14 cellular contexts compared by ENCODE assay signal in the genomic region with DNA sequence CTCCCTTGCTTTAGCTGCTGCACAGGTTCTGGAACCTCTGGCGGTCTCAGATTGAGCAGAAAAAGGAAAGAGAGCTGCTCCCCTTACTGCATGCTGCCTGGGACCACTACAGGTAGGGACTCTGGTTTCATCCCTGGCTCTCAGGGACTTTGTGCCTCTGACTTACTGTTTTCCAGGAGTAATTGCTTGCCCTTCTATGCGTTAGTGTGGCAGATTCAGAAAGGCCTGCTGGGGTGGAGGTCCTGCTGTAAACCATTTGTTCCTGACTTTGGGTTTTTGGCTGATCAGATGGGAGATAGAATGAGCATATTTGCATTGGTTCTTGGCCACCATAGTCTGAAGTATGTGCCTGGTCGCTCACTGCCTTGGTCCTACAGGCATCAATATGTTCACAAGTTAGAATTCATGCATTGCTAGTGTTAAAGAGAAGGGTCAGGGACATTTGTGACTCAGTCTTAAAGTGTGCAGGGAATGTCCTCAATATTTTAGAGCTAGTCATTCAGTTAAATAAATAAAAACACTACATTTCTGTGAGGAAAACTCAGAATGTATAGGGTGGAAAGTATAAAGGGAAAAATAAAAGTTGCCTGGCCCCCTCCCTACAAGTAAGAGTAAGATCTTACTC.
A peak's percentile ranks its signal among the peaks of the same experiment; 100 is the strongest.
DNase-seq lines count a peak whose midpoint lies in the region; ATAC-seq lines count a peak whose summit lies in the region.
"Had no signal": no experiment of that assay in that cellular context is flagged by ENCODE, and none has a peak within 500 bp of the region (broad histone marks: within the 10 kb centered on the region; RNA-seq: fewer than 3 reads in every experiment).

No MANE protein-coding gene starts in this region.

- peaks cover 61% of the 10 kb centered on the region for H3K36me3 Mint-ChIP-seq in central memory CD8-positive, alpha-beta T cell (ENCODE audit: insufficient read depth)
- peaks cover 0 to 94% (median 28%) of the 10 kb centered on the region in 3 donors for H3K36me3 Mint-ChIP-seq in naive thymus-derived CD8-positive, alpha-beta T cell
- H3K36me3 Mint-ChIP-seq in stimulated activated memory B cell treated with anti-CD40 and anti-IgM and Interleukin-4, amounts not matched to agents 10 μg/mL and 1 μg/mL and 100 μg/mL, for 72 hours: peaks cover 68% of the 10 kb centered on the region

- no peaks in the 10 kb centered on the region for H3K27me3 Mint-ChIP-seq in central memory CD8-positive, alpha-beta T cell
- no peaks in the 10 kb centered on the region for H3K27me3 Mint-ChIP-seq in naive thymus-derived CD8-positive, alpha-beta T cell
- no peaks in the 10 kb centered on the region for H3K27me3 Mint-ChIP-seq in stimulated activated memory B cell treated with anti-CD40 and anti-IgM and Interleukin-4, amounts not matched to agents 10 μg/mL and 1 μg/mL and 100 μg/mL, for 72 hours

- peaks cover 32% of the 10 kb centered on the region for H3K4me1 Mint-ChIP-seq in central memory CD8-positive, alpha-beta T cell
- peaks cover 3 to 21% (median 9%) of the 10 kb centered on the region in 4 donors for H3K4me1 Mint-ChIP-seq in naive thymus-derived CD8-positive, alpha-beta T cell
- H3K4me1 Mint-ChIP-seq in stimulated activated memory B cell treated with anti-CD40 and anti-IgM and Interleukin-4, amounts not matched to agents 10 μg/mL and 1 μg/mL and 100 μg/mL, for 72 hours: peaks cover 15% of the 10 kb centered on the region

- DNase-seq in EH (ENCODE audit: low read depth) (peak; percentile 85), NCI-H460 (ENCODE audit: extremely low read depth, low read depth) (peak; percentile 49), NCI-H128 (lab: John Stamatoyannopoulos, UW; ENCODE audit: unreplicated experiment) (no peak)
- no peak for DNase-seq in central memory CD8-positive, alpha-beta T cell (ENCODE audit: low spot score in 2 of 2)
- no peak for DNase-seq in naive thymus-derived CD8-positive, alpha-beta T cell
- no peak for DNase-seq in activated CD4-positive, alpha-beta T cell treated with anti-CD3 and anti-CD28 coated beads, Interleukin-2, amount 50 U/mL, for 1 hour
- DNase-seq: activated T-cell treated with anti-CD3 and anti-CD28 coated beads, Interleukin-2, amount 50 U/mL, for 4 hours; islet precursor cell; NCI-H1092 treated with DMSO at 0.1 percent for 48 hours; NCI-H510A treated with DMSO at 0.1 percent for 48 hours; thyroid gland had no signal

- POLR2A ChIA-PET in naive thymus-derived CD8-positive, alpha-beta T cell (lab: Charles Lee): no interaction called here

- H3K27ac Mint-ChIP-seq in central memory CD8-positive, alpha-beta T cell (ENCODE audit: low read depth): peak overlapping the region; percentile 78
- peak overlapping the region in 8 of 10 donors; percentile 7 to 75 (median 32) for H3K27ac Mint-ChIP-seq in naive thymus-derived CD8-positive, alpha-beta T cell
- no peak overlapping the region for H3K27ac Mint-ChIP-seq in stimulated activated memory B cell treated with anti-CD40 and anti-IgM and Interleukin-4, amounts not matched to agents 10 μg/mL and 1 μg/mL and 100 μg/mL, for 72 hours

- no peaks in the 10 kb centered on the region for H3K9me3 Mint-ChIP-seq in central memory CD8-positive, alpha-beta T cell
- no peaks in the 10 kb centered on the region for H3K9me3 Mint-ChIP-seq in naive thymus-derived CD8-positive, alpha-beta T cell
- H3K9me3 Mint-ChIP-seq in stimulated activated memory B cell treated with anti-CD40 and anti-IgM and Interleukin-4, amounts not matched to agents 10 μg/mL and 1 μg/mL and 100 μg/mL, for 72 hours: no peaks in the 10 kb centered on the region
- H3K9me3 Mint-ChIP-seq: activated T-cell treated with anti-CD3 and anti-CD28 coated beads, Interleukin-2, amount 50 U/mL, for 4 hours had no signal

- no peak overlapping the region for H3K4me3 Mint-ChIP-seq in central memory CD8-positive, alpha-beta T cell
- no peak overlapping the region for H3K4me3 Mint-ChIP-seq in naive thymus-derived CD8-positive, alpha-beta T cell
- H3K4me3 Mint-ChIP-seq in stimulated activated memory B cell treated with anti-CD40 and anti-IgM and Interleukin-4, amounts not matched to agents 10 μg/mL and 1 μg/mL and 100 μg/mL, for 72 hours: no peak overlapping the region
- H3K4me3 Mint-ChIP-seq: activated T-cell treated with anti-CD3 and anti-CD28 coated beads, Interleukin-2, amount 50 U/mL, for 4 hours had no signal

- no peak for ATAC-seq in central memory CD8-positive, alpha-beta T cell (replicated peaks; ENCODE audit: extremely low read depth, poor library complexity, severe bottlenecking)
- no peak for ATAC-seq in naive thymus-derived CD8-positive, alpha-beta T cell
- ATAC-seq in HG03460 (IDR thresholded peaks at IDR 0.05; ENCODE audit: unreplicated experiment): no peak
- ATAC-seq in stimulated activated memory B cell treated with anti-CD40 and anti-IgM and Interleukin-4, amounts not matched to agents 10 μg/mL and 1 μg/mL and 100 μg/mL, for 72 hours: no peak
- ATAC-seq: sciatic nerve had no signal

Comparison
In these comparisons a context has a peak if more than half of its experiments do, and no peak if none do; other contexts are left out.
1. DNase-seq: peak in EH (single experiment) and NCI-H460 (single experiment); none in central memory CD8-positive, alpha-beta T cell (0 of 2), naive thymus-derived CD8-positive, alpha-beta T cell (0 of 10), NCI-H128 (single experiment) and activated CD4-positive, alpha-beta T cell treated with anti-CD3 and anti-CD28 coated beads, Interleukin-2, amount 50 U/mL, for 1 hour (single experiment).